In the genomic region with DNA sequence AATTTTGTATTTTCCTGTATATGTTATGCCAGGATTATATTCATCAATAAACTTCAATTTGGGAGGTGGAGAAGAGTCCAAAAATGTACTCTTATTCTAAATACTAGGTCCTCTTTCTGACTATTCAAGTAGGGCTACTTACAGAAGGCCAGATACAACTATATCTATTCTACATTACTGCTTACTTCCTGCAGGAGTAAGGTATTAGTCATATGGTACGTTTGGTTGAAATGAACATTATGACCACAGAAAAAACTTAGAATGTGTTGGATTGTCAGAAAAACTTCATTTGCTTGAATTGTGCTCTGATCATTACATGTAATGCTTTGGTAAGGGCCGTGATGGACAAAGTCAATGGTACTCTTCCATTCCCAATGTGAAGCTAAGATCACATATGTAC, we compare ENCODE assay signal across 9 cellular contexts. TPM values are rescaled to one million over a fixed set of nuclear protein-coding genes. Genes with fewer than 3 reads are reported as not detected.
DNase-seq lines count a peak whose midpoint lies in the region; ATAC-seq, FAIRE-seq and TF ChIP-seq lines count a peak whose summit lies in the region.
"Had no signal": no experiment of that assay in that cellular context is flagged by ENCODE, and none has a peak within 500 bp of the region (broad histone marks: within the 10 kb centered on the region; RNA-seq: fewer than 3 reads in every experiment).

No MANE protein-coding gene starts in this region.

- H3K36me3 ChIP-seq in effector memory CD4-positive, alpha-beta T cell (ENCODE audit: control insufficient read depth, insufficient read depth, low read length) = peaks cover 6% of the 10 kb centered on the region

- H3K4me1 ChIP-seq in effector memory CD4-positive, alpha-beta T cell (ENCODE audit: control insufficient read depth, insufficient read depth, low read length, poor library complexity, severe bottlenecking) = peaks cover 16% of the 10 kb centered on the region

- peak; percentile 66 for FAIRE-seq in GM12891 (lab: Jason Lieb, UNC)

- DNase-seq in GM12891 (ENCODE audit: insufficient read length, low spot score) (no peak), dorsolateral prefrontal cortex (no peak), DMS114 treated with DMSO at 0.1 percent for 48 hours (lab: John Stamatoyannopoulos, UW; ENCODE audit: unreplicated experiment) (no peak), left ventricle myocardium superior (no peak)
- no peak for DNase-seq in effector memory CD4-positive, alpha-beta T cell
- DNase-seq in stimulated activated CD4-positive, alpha-beta T cell treated with anti-CD3 and anti-CD28 coated beads, Interleukin-4, amount 100 ng/mL, for 4 hours = no peak
- DNase-seq: NCI-H2227 treated with DMSO at 0.1 percent for 48 hours had no signal

- peak overlapping the region; percentile 35 for H3K27ac ChIP-seq in effector memory CD4-positive, alpha-beta T cell (ENCODE audit: insufficient read depth, low read length, poor library complexity, severe bottlenecking)
- peak overlapping the region in 3 of 59 donors; percentile 4 to 74 (median 62) for H3K27ac ChIP-seq in dorsolateral prefrontal cortex

- no peak overlapping the region for H3K4me3 ChIP-seq in effector memory CD4-positive, alpha-beta T cell (ENCODE audit: insufficient read depth, low read depth, low read length, poor library complexity, severe bottlenecking)
- H3K4me3 ChIP-seq in dorsolateral prefrontal cortex = no peak overlapping the region

- intact Hi-C loops in dorsolateral prefrontal cortex (cut with DNase I) (no loop called here), left ventricle myocardium superior (cut with micrococcal nuclease) (no loop called here)

- TF ChIP-seq CTCF in dorsolateral prefrontal cortex (IDR thresholded peaks at IDR 0.05 in 54 of 56, conservative IDR thresholded peaks at IDR 0.05 in 2 of 56; ENCODE audit: low read depth in 1 of 56, partially characterized antibody in 56 of 56) = no peak

- TF ChIP-seq POLR2A in GM12891 (IDR thresholded peaks at IDR 0.05; ENCODE audit: low read depth, low read length) = no peak

- H3K27me3 ChIP-seq in effector memory CD4-positive, alpha-beta T cell (replicated peaks; ENCODE audit: control insufficient read depth, insufficient read depth, low read length, poor library complexity, severe bottlenecking) = no peaks in the 10 kb centered on the region
- no peaks in the 10 kb centered on the region for H3K27me3 ChIP-seq in dorsolateral prefrontal cortex

- ATAC-seq in GM21515 (IDR thresholded peaks at IDR 0.05; ENCODE audit: unreplicated experiment) = peak; percentile 39
- peak; percentile 31 for ATAC-seq in HG03521 (IDR thresholded peaks at IDR 0.05; ENCODE audit: unreplicated experiment)
- ATAC-seq in left ventricle myocardium superior = no peak

- no peaks in the 10 kb centered on the region for H3K9me3 ChIP-seq in effector memory CD4-positive, alpha-beta T cell (ENCODE audit: control insufficient read depth, low read length)

TF ChIP-seq in GM12891, 5 proteins besides CTCF, POLR2A, EP300 and RAD21:
- TF ChIP-seq SPI1 (IDR thresholded peaks at IDR 0.05; ENCODE audit: low read depth, low read length) (no peak), POU2F2 (IDR thresholded peaks at IDR 0.05; ENCODE audit: low read depth, low read length) (no peak), TAF1 (IDR thresholded peaks at IDR 0.05; ENCODE audit: low read depth, low read length) (no peak), PAX5 (IDR thresholded peaks at IDR 0.05; ENCODE audit: insufficient read depth, low read length, severe bottlenecking) (no peak), POLR2AphosphoS5 (IDR thresholded peaks at IDR 0.05; ENCODE audit: low read depth, low read length) (no peak)

RNA-seq across cellular contexts. Expression of a gene that starts 35.0 kb away (rescaled TPM):
- polyA plus RNA-seq in GM12891 (2012; ENCODE audit: low read depth, missing spikeins) = 1.8 TPM
- total RNA-seq in dorsolateral prefrontal cortex = 10 to 100 TPM in 119 of 120 experiments, 1 to 10 TPM in 1; 8.5 to 69.1 (median 36.3) TPM
- total RNA-seq in left ventricle myocardium superior = 0.57 TPM
